Comparison of ENCODE assay signal across 8 cellular contexts in genomic region chr19:11964496-11964857, GRCh38. TPM values are rescaled to one million over a fixed set of nuclear protein-coding genes. Genes with fewer than 3 reads are reported as not detected.
DNase-seq lines count a peak whose midpoint lies in the region; ATAC-seq, FAIRE-seq and TF ChIP-seq lines count a peak whose summit lies in the region.

No MANE protein-coding gene starts in this region.

- H2AFZ ChIP-seq in GM23248 (peak overlapping the region; percentile 94), keratinocyte (ENCODE audit: control insufficient read depth, low read length) (peak overlapping the region; percentile 80)

- H3K4me2 ChIP-seq in GM23248 (ENCODE audit: unreplicated experiment), result peak overlapping the region; percentile 85
- H3K4me2 ChIP-seq in keratinocyte (ENCODE audit: control insufficient read depth, extremely low read depth, insufficient read depth, low read depth, low read length), result peak overlapping the region; percentile 59

- no peaks in the 10 kb centered on the region for H3K27me3 ChIP-seq in AG04450 (ENCODE audit: control insufficient read depth, insufficient read depth, low read length)
- no peaks in the 10 kb centered on the region for H3K27me3 ChIP-seq in GM23248 (replicated peaks; ENCODE audit: insufficient read depth)
- no peaks in the 10 kb centered on the region for H3K27me3 ChIP-seq in adrenal gland
- H3K27me3 ChIP-seq in keratinocyte (ENCODE audit: control insufficient read depth, extremely low read depth, insufficient read depth, low read length), result no peaks in the 10 kb centered on the region

- H3K4me3 ChIP-seq in AG04450 (ENCODE audit: low read depth, low read length) (peak overlapping the region; percentile 84), GM23248 (peak overlapping the region; percentile 94), adrenal gland (peak overlapping the region in 2 of 4 donors; percentile 77 to 95), keratinocyte (ENCODE audit: control insufficient read depth in 2 of 3, extremely low read depth in 1 of 3, insufficient read depth in 2 of 3, low read depth in 1 of 3, low read length in 3 of 3) (peak overlapping the region in 2 of 3 experiments; percentile 55 to 56)

- H3K9me1 ChIP-seq in keratinocyte (ENCODE audit: control insufficient read depth, extremely low read depth, insufficient read depth, low read length), result no peaks in the 10 kb centered on the region

- FAIRE-seq in keratinocyte (lab: Jason Lieb, UNC), result no peak

- intact Hi-C loops in adrenal gland (cut with DNase I), result no loop called here

- in situ Hi-C loops in GM23248 (cut with MboI), result no loop called here

- CTCF ChIA-PET in AG04450 (lab: Charles Lee), result interaction anchor here (0.5 to 3.7 kb wide), 14 partner anchors 10 to 176 kb away, joined by 3 to 32 read pairs (median 6); partner anchors contain the start of genes ZNF20, ZNF491 and ZNF700

- no peaks in the 10 kb centered on the region for H3K9me2 ChIP-seq in GM23248 (ENCODE audit: insufficient read depth)

- DNase-seq in AG04450 (ENCODE audit: low read depth, low spot score), result no peak
- peak; percentile 68 for DNase-seq in GM23248
- DNase-seq in adrenal gland, result peak; percentile 49 to 79 (median 77)
- no peak for DNase-seq in keratinocyte (ENCODE audit: low read depth, low spot score)
- no peak for DNase-seq in NCI-H446 (lab: John Stamatoyannopoulos, UW)

- peak; percentile 21; the same call in 1 of the 2 replicates for TF ChIP-seq CTCF in AG04450 (IDR thresholded peaks at IDR 0.05; ENCODE audit: low read depth, low read length)
- peak in 3 of 6 experiments; percentile 29 to 40 (median 32) for TF ChIP-seq CTCF in adrenal gland (IDR thresholded peaks at IDR 0.05)
- TF ChIP-seq CTCF in keratinocyte (optimal IDR thresholded peaks at IDR 0.05 in 1 of 3, IDR thresholded peaks at IDR 0.05 in 1 of 3, conservative IDR thresholded peaks at IDR 0.05 in 1 of 3; ENCODE audit: extremely low read depth in 1 of 3, insufficient read depth in 2 of 3, low read length in 3 of 3), result peak in 2 of 3 experiments; percentile 16 to 27

- WGBS in GM23248 (ENCODE audit: low coverage in 1 of 2, low lambda C conversion rate in 2 of 2, missing lambda C conversion rate in 2 of 2), 2 experiments, result 4 to 7% methylated on average over 8 of the region's 8 CpGs
- 0 to 3% (median 1%) methylated on average over 8 of the region's 8 CpGs for WGBS in adrenal gland, 4 donors

- H3K36me3 ChIP-seq in GM23248 (ENCODE audit: low read depth), result no peaks in the 10 kb centered on the region
- no peaks in the 10 kb centered on the region for H3K36me3 ChIP-seq in adrenal gland (replicated peaks in 1 of 2)
- H3K36me3 ChIP-seq in keratinocyte (ENCODE audit: control insufficient read depth in 2 of 2, extremely low read depth in 1 of 2, insufficient read depth in 2 of 2, low read length in 2 of 2), result no peaks in the 10 kb centered on the region

- POLR2A ChIA-PET in AG04450 (lab: Yijun Ruan, JAX), result interaction anchor here (1.0 kb wide), 2 partner anchors 23 to 24 kb away, joined by 3 to 6 read pairs; no protein-coding TSS in a partner anchor

- H3K9ac ChIP-seq in GM23248 (peak overlapping the region; percentile 94; the same call in 1 of the 2 replicates), keratinocyte (ENCODE audit: control insufficient read depth, extremely low read depth, insufficient read depth, low read length) (no peak overlapping the region)

- ATAC-seq in HG02759 (IDR thresholded peaks at IDR 0.05; ENCODE audit: unreplicated experiment) (no peak), HG02763 (IDR thresholded peaks at IDR 0.05; ENCODE audit: unreplicated experiment) (no peak)

- H3K9me3 ChIP-seq in AG04450 (ENCODE audit: control insufficient read depth, insufficient read depth, low read length) (peaks cover 2% of the 10 kb centered on the region; the same call in 1 of the 2 replicates), GM23248 (ENCODE audit: low read depth) (no peaks in the 10 kb centered on the region), adrenal gland (replicated peaks in 1 of 3) (no peaks in the 10 kb centered on the region), keratinocyte (ENCODE audit: control insufficient read depth, low read depth, low read length) (no peaks in the 10 kb centered on the region)

- H3K79me2 ChIP-seq in GM23248 (ENCODE audit: insufficient read depth) (no peaks in the 10 kb centered on the region), keratinocyte (ENCODE audit: control insufficient read depth, insufficient read depth, low read length) (no peaks in the 10 kb centered on the region)

- dilution Hi-C loops in keratinocyte (cut with MboI; ENCODE audit: extremely low pct_ligation_motif_present, low sequenced_read_pairs), result no loop called here

- no peak for TF ChIP-seq POLR2A in adrenal gland (IDR thresholded peaks at IDR 0.05)

- H3K4me1 ChIP-seq in GM23248 (ENCODE audit: insufficient read depth), result peaks cover 7% of the 10 kb centered on the region; the same call in 1 of the 2 replicates
- peaks cover 12 to 14% of the 10 kb centered on the region in 2 donors for H3K4me1 ChIP-seq in adrenal gland (replicated peaks in 1 of 2)
- peaks cover 7% of the 10 kb centered on the region for H3K4me1 ChIP-seq in keratinocyte (ENCODE audit: control insufficient read depth, extremely low read depth, insufficient read depth, low read length)

- H4K20me1 ChIP-seq in GM23248 (ENCODE audit: insufficient read depth), result no peaks in the 10 kb centered on the region
- H4K20me1 ChIP-seq in keratinocyte (ENCODE audit: control insufficient read depth, extremely low read depth, insufficient read depth, low read length), result no peaks in the 10 kb centered on the region

- peaks cover 6% of the 10 kb centered on the region for H3F3A ChIP-seq in GM23248 (ENCODE audit: insufficient read depth)

- peak overlapping the region; percentile 31 for H3K27ac ChIP-seq in AG04450 (ENCODE audit: low read depth, low read length)
- peak overlapping the region; percentile 86 for H3K27ac ChIP-seq in GM23248
- peak overlapping the region in 4 of 5 donors; percentile 73 to 96 (median 92) for H3K27ac ChIP-seq in adrenal gland
- H3K27ac ChIP-seq in keratinocyte (ENCODE audit: control insufficient read depth, insufficient read depth, low read length), result no peak overlapping the region
- peak overlapping the region; percentile 97 for H3K27ac ChIP-seq in temporal lobe (ENCODE audit: low read depth, low read length)

RNA-seq across cellular contexts. Expression of gene ZNF763, which starts 0.4 kb away (rescaled TPM):
- polyA plus RNA-seq in AG04450 (2011; rRNA removed), result 2.1 and 3.0 TPM in 2 replicates
- 1.4 and 3.2 TPM in 2 replicates for polyA minus RNA-seq in AG04450 (2011; rRNA and poly(A)+ RNA removed)
- 0.63 and 1.8 TPM in 2 replicates for total RNA-seq in GM23248 (2014; rRNA removed; shearing (Covaris generic))
- 1.4 and 1.6 TPM in 2 replicates for polyA plus RNA-seq in GM23248 (2016; fragmentation: Nextera tagmentation; extraction: Ambion mirVana)
- 1 to 10 TPM; 1.8 to 6.2 (median 3.2) TPM for total RNA-seq in adrenal gland
- polyA plus RNA-seq in adrenal gland, result 10 to 100 TPM in 1 of 3 donors, 1 to 10 TPM in 2; 5.5 to 11.9 (median 7.2) TPM
- polyA plus RNA-seq in keratinocyte, result 1.2 to 2.3 TPM (median 1.3 TPM) in 3 replicates
- 2.1 TPM for polyA plus RNA-seq in keratinocyte (2011; ENCODE audit: low read depth)
- polyA plus RNA-seq in keratinocyte (2011; cell fraction: cytosol; rRNA removed), result 0.81 and 1.7 TPM in 2 replicates
- 3.1 and 3.7 TPM in 2 replicates for polyA plus RNA-seq in keratinocyte (2011; cell fraction: nucleus; rRNA removed)
- polyA plus RNA-seq in keratinocyte (2012; ENCODE audit: low replicate concordance), result 1.0 and 1.5 TPM in 2 replicates
- 2.3 to 3.4 TPM (median 2.3 TPM) in 3 replicates for polyA minus RNA-seq in keratinocyte
- not detected for polyA minus RNA-seq in keratinocyte (2011; cell fraction: cytosol; rRNA and poly(A)+ RNA removed)
- 2.4 and 5.0 TPM in 2 replicates for polyA minus RNA-seq in keratinocyte (2011; cell fraction: nucleus; rRNA and poly(A)+ RNA removed)
- total RNA-seq in temporal lobe, result 5.9 TPM

RNA-seq across cellular contexts. Expression of gene ZNF700, which starts 39.6 kb away (rescaled TPM):
- polyA plus RNA-seq in AG04450 (2011; rRNA removed) (6.6 and 8.4 TPM in 2 replicates), GM23248 (2016; fragmentation: Nextera tagmentation; extraction: Ambion mirVana) (3.2 TPM in 2 replicates), adrenal gland (10 to 100 TPM in 2 of 3 donors, 1 to 10 TPM in 1; 7.9 to 27.3 (median 25.1) TPM), keratinocyte (3.8 to 8.5 TPM (median 4.9 TPM) in 3 replicates)
- polyA minus RNA-seq in AG04450 (2011; rRNA and poly(A)+ RNA removed), result 4.1 and 6.7 TPM in 2 replicates
- total RNA-seq in GM23248 (2014; rRNA removed; shearing (Covaris generic)), result 6.3 and 6.8 TPM in 2 replicates
- total RNA-seq in adrenal gland (10 to 100 TPM in 4 of 8 donors, 1 to 10 TPM in 4; 5.5 to 15.1 (median 10.6) TPM), temporal lobe (13.5 TPM)
- 2.3 TPM for polyA plus RNA-seq in keratinocyte (2011; ENCODE audit: low read depth)
- 1.6 and 3.8 TPM in 2 replicates for polyA plus RNA-seq in keratinocyte (2011; cell fraction: cytosol; rRNA removed)
- polyA plus RNA-seq in keratinocyte (2011; cell fraction: nucleus; rRNA removed), result 15.7 and 17.3 TPM in 2 replicates
- polyA plus RNA-seq in keratinocyte (2012; ENCODE audit: low replicate concordance), result 3.9 and 6.5 TPM in 2 replicates
- polyA minus RNA-seq in keratinocyte, result 1.2 to 10.3 TPM (median 3.4 TPM) in 3 replicates
- polyA minus RNA-seq in keratinocyte (2011; cell fraction: cytosol; rRNA and poly(A)+ RNA removed), result 1.9 TPM
- polyA minus RNA-seq in keratinocyte (2011; cell fraction: nucleus; rRNA and poly(A)+ RNA removed), result 6.0 and 12.5 TPM in 2 replicates

Comparison
In these comparisons a context has a peak if more than half of its experiments do, and no peak if none do; other contexts are left out.
1. DNase-seq: peak in GM23248 (single experiment) and adrenal gland (7 of 7); none in AG04450 (single experiment), keratinocyte (single experiment) and NCI-H446 (0 of 2).